20 cellular contexts compared by ENCODE assay signal in genomic region chr13:112994781-112995355, GRCh38. TPM values are rescaled to one million over a fixed set of nuclear protein-coding genes. Genes with fewer than 3 reads are reported as not detected.
DNase-seq lines count a peak whose midpoint lies in the region; ATAC-seq and TF ChIP-seq lines count a peak whose summit lies in the region.
"Had no signal": no experiment of that assay in that cellular context is flagged by ENCODE, and none has a peak within 500 bp of the region (broad histone marks: within the 10 kb centered on the region; RNA-seq: fewer than 3 reads in every experiment).

No MANE protein-coding gene starts in this region.

- H3K4me3 Mint-ChIP-seq in endothelial cell (ENCODE audit: unreplicated experiment) = no peak overlapping the region
- H3K4me3 Mint-ChIP-seq: B cell, CD14-positive monocyte, HFFc6 had no signal

- intact Hi-C loops in Right ventricle myocardium inferior (cut with DNase I) = no loop called here
- intact Hi-C loops in Right ventricle myocardium superior (cut with DNase I) = no loop called here

- ATAC-seq in Right ventricle myocardium inferior = no peak
- ATAC-seq in Right ventricle myocardium superior (ENCODE audit: poor library complexity) = no peak
- no peak for ATAC-seq in GM21526 (IDR thresholded peaks at IDR 0.05; ENCODE audit: low FRiP score, unreplicated experiment)
- ATAC-seq: HepG2, K562 had no signal

- peak; percentile 63 for DNase-seq in Right ventricle myocardium inferior (ENCODE audit: missing footprints)
- no peak for DNase-seq in Right ventricle myocardium superior
- DNase-seq in endothelial cell (ENCODE audit: low spot score) = no peak
- peak; percentile 5 for DNase-seq in retina
- DNase-seq in LoVo (ENCODE audit: low spot score) = no peak
- DNase-seq in activated T-cell treated with anti-CD3 and anti-CD28 coated beads for 4 hours = no peak
- no peak for DNase-seq in NOMO-1 (lab: John Stamatoyannopoulos, UW; ENCODE audit: unreplicated experiment in 2 of 2)
- DNase-seq: H7, HFFc6, MM.1S, NCI-H1048, NCI-H1417 treated with DMSO at 0.1 percent for 48 hours, NCI-H446, SHP77 treated with DMSO at 0.1 percent for 48 hours, SK-N-SH had no signal

- peak overlapping the region; percentile 13 for H3K27ac Mint-ChIP-seq in endothelial cell (ENCODE audit: unreplicated experiment)
- H3K27ac Mint-ChIP-seq: B cell, CD14-positive monocyte, HFFc6 had no signal

- no peak for TF ChIP-seq CTCF in endothelial cell (IDR thresholded peaks at IDR 0.05; ENCODE audit: unreplicated experiment)

- no peaks in the 10 kb centered on the region for H3K9me3 Mint-ChIP-seq in endothelial cell (ENCODE audit: unreplicated experiment)

- peaks cover 9% of the 10 kb centered on the region for H3K4me1 Mint-ChIP-seq in endothelial cell (ENCODE audit: unreplicated experiment)
- H3K4me1 Mint-ChIP-seq: B cell, CD14-positive monocyte had no signal

- H3K27me3 Mint-ChIP-seq in endothelial cell (ENCODE audit: unreplicated experiment) = peaks cover 18% of the 10 kb centered on the region

- peaks cover 6% of the 10 kb centered on the region for H3K36me3 Mint-ChIP-seq in endothelial cell (ENCODE audit: low read depth, unreplicated experiment)
- H3K36me3 Mint-ChIP-seq: CD14-positive monocyte had no signal

RNA-seq across cellular contexts. Expression of gene MCF2L, which starts 25.9 kb away (rescaled TPM):
- total RNA-seq in Right ventricle myocardium inferior = 45.9 TPM
- 38.1 TPM for total RNA-seq in Right ventricle myocardium superior
- 16.5 TPM for total RNA-seq in endothelial cell (ENCODE audit: unreplicated experiment)
- total RNA-seq: HFFc6 had no signal

Comparison
In these comparisons a context has a peak if more than half of its experiments do, and no peak if none do; other contexts are left out.
1. DNase-seq: peak in Right ventricle myocardium inferior (single experiment) and retina (single experiment); none in Right ventricle myocardium superior (single experiment), endothelial cell (single experiment), LoVo (single experiment), activated T-cell treated with anti-CD3 and anti-CD28 coated beads for 4 hours (single experiment) and NOMO-1 (0 of 2).